In the genomic region with DNA sequence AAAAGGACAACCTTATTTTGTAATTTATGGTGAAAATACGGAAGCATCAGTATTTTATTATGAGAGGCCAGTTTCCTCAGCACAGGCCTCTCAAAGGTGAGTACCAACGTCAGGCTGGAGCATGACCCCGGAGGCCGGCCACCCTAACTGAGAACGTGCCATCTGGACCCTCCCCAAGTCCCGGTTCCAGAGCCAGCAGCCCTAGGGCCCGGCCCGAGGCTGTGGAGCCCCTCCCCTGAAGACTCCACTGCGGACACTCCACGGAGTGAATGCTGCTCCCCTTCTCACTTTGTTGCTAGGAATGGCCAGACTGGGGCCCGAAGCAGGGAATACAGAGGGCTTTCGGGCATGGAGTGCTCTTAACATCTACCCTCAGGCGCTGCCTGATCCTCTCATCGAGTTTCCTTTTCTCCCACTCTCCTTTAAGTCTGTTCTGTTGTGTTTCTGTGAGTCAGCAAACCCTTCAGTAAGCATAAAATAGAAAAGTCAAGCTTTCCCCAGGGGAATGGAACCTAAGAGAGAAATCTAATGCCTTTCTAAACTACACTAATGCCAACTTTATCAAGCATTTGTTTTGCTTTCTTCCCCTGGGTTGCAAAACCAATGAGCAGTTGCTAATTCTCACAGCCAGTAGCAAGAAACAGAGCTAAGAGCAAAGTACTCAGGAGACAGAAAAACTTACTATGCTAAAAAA, we compare ENCODE assay signal across 1 cellular context.
TF ChIP-seq lines count a peak whose summit lies in the region.

No MANE protein-coding gene starts in this region.

TF ChIP-seq in K562, 482 proteins besides CTCF, POLR2A, EP300 and RAD21:
- TF ChIP-seq POLR2G (IDR thresholded peaks at IDR 0.05; ENCODE audit: low read depth, low read length) (0 out of 2 replicates have a peak, but pooled peaks have one; percentile 22), CBFA2T3 (IDR thresholded peaks at IDR 0.05) (no peak), U2AF2 (optimal IDR thresholded peaks at IDR 0.05; ENCODE audit: low read depth, low read length) (no peak), RBFOX2 (IDR thresholded peaks at IDR 0.05; ENCODE audit: low read depth, low read length) (peak; percentile 37; the same call in 1 of the 2 replicates), ZNF778 (CRISPR knock-in tag; IDR thresholded peaks at IDR 0.05) (no peak)
- TF ChIP-seq, protein P1, sequence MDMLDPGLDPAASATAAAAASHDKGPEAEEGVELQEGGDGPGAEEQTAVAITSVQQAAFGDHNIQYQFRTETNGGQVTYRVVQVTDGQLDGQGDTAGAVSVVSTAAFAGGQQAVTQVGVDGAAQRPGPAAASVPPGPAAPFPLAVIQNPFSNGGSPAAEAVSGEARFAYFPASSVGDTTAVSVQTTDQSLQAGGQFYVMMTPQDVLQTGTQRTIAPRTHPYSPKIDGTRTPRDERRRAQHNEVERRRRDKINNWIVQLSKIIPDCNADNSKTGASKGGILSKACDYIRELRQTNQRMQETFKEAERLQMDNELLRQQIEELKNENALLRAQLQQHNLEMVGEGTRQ (CRISPR knock-in tag; IDR thresholded peaks at IDR 0.05): no peak
- TF ChIP-seq, protein P2, sequence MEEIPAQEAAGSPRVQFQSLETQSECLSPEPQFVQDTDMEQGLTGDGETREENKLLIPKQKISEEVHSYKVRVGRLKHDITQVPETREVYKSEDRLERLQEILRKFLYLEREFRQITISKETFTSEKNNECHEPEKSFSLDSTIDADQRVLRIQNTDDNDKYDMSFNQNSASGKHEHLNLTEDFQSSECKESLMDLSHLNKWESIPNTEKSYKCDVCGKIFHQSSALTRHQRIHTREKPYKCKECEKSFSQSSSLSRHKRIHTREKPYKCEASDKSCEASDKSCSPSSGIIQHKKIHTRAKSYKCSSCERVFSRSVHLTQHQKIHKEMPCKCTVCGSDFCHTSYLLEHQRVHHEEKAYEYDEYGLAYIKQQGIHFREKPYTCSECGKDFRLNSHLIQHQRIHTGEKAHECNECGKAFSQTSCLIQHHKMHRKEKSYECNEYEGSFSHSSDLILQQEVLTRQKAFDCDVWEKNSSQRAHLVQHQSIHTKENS (CRISPR knock-in tag; IDR thresholded peaks at IDR 0.05): no peak
- TF ChIP-seq, protein P3, sequence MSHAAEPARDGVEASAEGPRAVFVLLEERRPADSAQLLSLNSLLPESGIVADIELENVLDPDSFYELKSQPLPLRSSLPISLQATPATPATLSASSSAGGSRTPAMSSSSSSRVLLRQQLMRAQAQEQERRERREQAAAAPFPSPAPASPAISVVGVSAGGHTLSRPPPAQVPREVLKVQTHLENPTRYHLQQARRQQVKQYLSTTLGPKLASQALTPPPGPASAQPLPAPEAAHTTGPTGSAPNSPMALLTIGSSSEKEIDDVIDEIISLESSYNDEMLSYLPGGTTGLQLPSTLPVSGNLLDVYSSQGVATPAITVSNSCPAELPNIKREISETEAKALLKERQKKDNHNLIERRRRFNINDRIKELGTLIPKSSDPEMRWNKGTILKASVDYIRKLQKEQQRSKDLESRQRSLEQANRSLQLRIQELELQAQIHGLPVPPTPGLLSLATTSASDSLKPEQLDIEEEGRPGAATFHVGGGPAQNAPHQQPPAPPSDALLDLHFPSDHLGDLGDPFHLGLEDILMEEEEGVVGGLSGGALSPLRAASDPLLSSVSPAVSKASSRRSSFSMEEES (CRISPR knock-in tag; IDR thresholded peaks at IDR 0.05): no peak
TF ChIP-seq in K562: peak in this region for 2.
